In the genomic region with DNA sequence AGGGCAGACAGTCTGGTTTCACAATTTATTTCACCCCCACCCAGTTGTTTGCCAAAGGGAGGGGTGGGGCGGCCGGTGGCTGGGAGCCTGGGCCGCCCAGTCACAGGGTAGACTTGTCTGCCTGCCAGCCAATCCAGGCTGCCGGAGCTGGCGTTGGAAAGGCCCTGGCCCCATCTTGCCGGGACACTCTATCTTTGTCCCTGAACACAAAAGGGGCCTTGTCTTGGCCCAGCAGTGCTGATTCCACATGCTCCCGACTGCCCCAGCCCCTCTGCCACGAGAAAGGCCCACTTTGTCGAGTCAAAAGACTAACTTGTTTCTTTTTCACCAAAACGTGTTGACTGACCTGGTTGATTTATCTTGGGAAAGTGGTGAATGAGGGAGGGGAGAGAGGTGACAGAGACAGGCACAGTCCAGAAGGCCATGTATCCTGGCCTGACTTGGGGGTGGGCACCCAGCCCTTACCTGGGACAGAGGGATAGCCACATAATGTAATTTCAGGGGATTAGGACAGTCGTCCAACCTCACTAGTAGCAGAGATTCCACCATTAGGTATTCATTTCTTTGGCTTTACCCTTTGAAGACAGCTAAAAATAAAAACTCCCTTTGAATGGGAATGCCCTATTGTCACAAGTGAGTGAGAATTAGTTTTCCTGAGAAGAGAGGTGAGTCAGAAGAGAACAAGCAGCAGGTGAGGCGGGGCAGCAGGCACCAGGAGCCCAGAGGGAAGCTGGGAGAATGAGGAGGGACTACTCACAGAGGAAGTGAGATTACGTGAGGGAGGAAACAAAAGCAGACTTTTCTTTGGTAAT, we compare ENCODE assay signal across 10 cellular contexts.
DNase-seq lines count a peak whose midpoint lies in the region; ATAC-seq, FAIRE-seq and TF ChIP-seq lines count a peak whose summit lies in the region.
"Had no signal": no experiment of that assay in that cellular context is flagged by ENCODE, and none has a peak within 500 bp of the region (broad histone marks: within the 10 kb centered on the region; RNA-seq: fewer than 3 reads in every experiment).

No MANE protein-coding gene starts in this region.

- POLR2A ChIA-PET in PC-3 (lab: Charles Lee; ENCODE audit: unreplicated experiment): interaction anchor here (0.6 to 0.7 kb wide), 2 partner anchors 90 to 303 kb away, joined by 4 read pairs; no protein-coding TSS in a partner anchor
- POLR2A ChIA-PET in endothelial cell of umbilical vein (lab: Charles Lee): no interaction called here

- H3K9me1 ChIP-seq in endothelial cell of umbilical vein (replicated peaks; ENCODE audit: control insufficient read depth, extremely low read depth, insufficient read depth, low read length): no peaks in the 10 kb centered on the region

- FAIRE-seq in endothelial cell of umbilical vein (lab: Jason Lieb, UNC): peak; percentile 66

- 46 to 55% methylated on average over 7 to 13 of the region's 13 CpGs for WGBS in upper lobe of left lung, 2 donors

- CTCF ChIA-PET in PC-3 (lab: Charles Lee): interaction anchor here (0.7 kb wide), 1 partner anchor 27 kb away, joined by 3 read pairs; no protein-coding TSS in a partner anchor
- CTCF ChIA-PET in endothelial cell of umbilical vein (lab: Charles Lee): interaction anchor here (0.9 kb wide), 1 partner anchor 26 kb away, joined by 5 read pairs; no protein-coding TSS in a partner anchor

- H4K20me1 ChIP-seq in PC-3 (ENCODE audit: low read length): no peaks in the 10 kb centered on the region
- H4K20me1 ChIP-seq in endothelial cell of umbilical vein (replicated peaks; ENCODE audit: control insufficient read depth, extremely low read depth, insufficient read depth, low read length): no peaks in the 10 kb centered on the region

- peak overlapping the region; percentile 37; the same call in 1 of the 2 replicates for H3K4me2 ChIP-seq in PC-3 (ENCODE audit: low read length)
- no peak overlapping the region for H3K4me2 ChIP-seq in endothelial cell of umbilical vein (ENCODE audit: insufficient read depth, low read length)

- H3K4me1 ChIP-seq in PC-3 (ENCODE audit: insufficient read depth, low read length) (peaks cover 31% of the 10 kb centered on the region), endothelial cell of umbilical vein (ENCODE audit: control insufficient read depth, extremely low read depth, insufficient read depth, low read length) (peaks cover 28% of the 10 kb centered on the region), upper lobe of left lung (peaks cover 8 to 33% (median 24%) of the 10 kb centered on the region in 4 donors)

- BruUV-seq in PC-3 (replicated peaks; lab: Mats Ljungman, UMichigan): no TSS peak
- BruUV-seq in endothelial cell of umbilical vein (replicated peaks; lab: Mats Ljungman, UMichigan): no TSS peak

- H3K27me3 ChIP-seq in PC-3 (ENCODE audit: low read length): no peaks in the 10 kb centered on the region
- peaks cover 0 to 2% of the 10 kb centered on the region in 2 experiments for H3K27me3 ChIP-seq in endothelial cell of umbilical vein (ENCODE audit: control insufficient read depth in 2 of 2, insufficient read depth in 2 of 2, low read length in 2 of 2)
- H3K27me3 ChIP-seq in upper lobe of left lung: no peaks in the 10 kb centered on the region
- H3K27me3 ChIP-seq: cardiac muscle cell had no signal

- H3K4me3 ChIP-seq in PC-3 (ENCODE audit: low read length) (no peak overlapping the region), endothelial cell of umbilical vein (replicated peaks in 1 of 3; ENCODE audit: insufficient read depth in 1 of 3, low read depth in 1 of 3, low read length in 3 of 3) (no peak overlapping the region), upper lobe of left lung (no peak overlapping the region)
- H3K4me3 ChIP-seq: cardiac muscle cell had no signal

- DNase-seq in PC-3: peak; percentile 89
- no peak for DNase-seq in endothelial cell of umbilical vein (ENCODE audit: low read depth, low spot score)
- peak; percentile 96 for DNase-seq in midbrain (lab: John Stamatoyannopoulos, UW)
- peak; percentile 38 to 68 for DNase-seq in upper lobe of left lung
- no peak for DNase-seq in 8988T
- DNase-seq in NCI-H1694 treated with DMSO at 0.1 percent for 48 hours (lab: John Stamatoyannopoulos, UW): no peak
- DNase-seq in KBM-7: no peak
- no peak for DNase-seq in NCI-H82 treated with DMSO at 0.1 percent for 48 hours (lab: John Stamatoyannopoulos, UW; ENCODE audit: unreplicated experiment)
- DNase-seq: NCI-H187 had no signal

- no peaks in the 10 kb centered on the region for H3F3A ChIP-seq in PC-3 (ENCODE audit: low read length, unreplicated experiment)

- intact Hi-C loops in PC-3 (cut with micrococcal nuclease): no loop called here
- intact Hi-C loops in endothelial cell of umbilical vein (cut with micrococcal nuclease): no loop called here

- H3K79me2 ChIP-seq in PC-3 (ENCODE audit: low read length) (no peaks in the 10 kb centered on the region), endothelial cell of umbilical vein (ENCODE audit: control insufficient read depth, insufficient read depth, low read length) (no peaks in the 10 kb centered on the region)

- dilution Hi-C loops in endothelial cell of umbilical vein (cut with MboI; ENCODE audit: extremely low pct_ligation_motif_present, low sequenced_read_pairs): no loop called here

- TF ChIP-seq POLR2A in endothelial cell of umbilical vein (IDR thresholded peaks at IDR 0.05; ENCODE audit: low read depth, low read length) (no peak), upper lobe of left lung (IDR thresholded peaks at IDR 0.05) (no peak)

- H3K9me3 ChIP-seq in PC-3 (ENCODE audit: low read length) (0 out of 2 replicates have a peak, but pooled peaks cover 1% of the 10 kb centered on the region), endothelial cell of umbilical vein (replicated peaks; ENCODE audit: control insufficient read depth, insufficient read depth, low read length) (no peaks in the 10 kb centered on the region), upper lobe of left lung (peaks cover 0 to 9% (median 0%) of the 10 kb centered on the region in 4 donors)

- TF ChIP-seq CTCF in PC-3 (conservative IDR thresholded peaks at IDR 0.05; ENCODE audit: low read depth, low read length): no peak
- no peak for TF ChIP-seq CTCF in endothelial cell of umbilical vein (IDR thresholded peaks at IDR 0.05; ENCODE audit: extremely low read depth in 1 of 2, insufficient read depth in 1 of 2, low read depth in 1 of 2, low read length in 2 of 2)
- no peak for TF ChIP-seq CTCF in upper lobe of left lung (IDR thresholded peaks at IDR 0.05)

- H3K9ac ChIP-seq in PC-3 (ENCODE audit: low read length): peak overlapping the region; percentile 30
- H3K9ac ChIP-seq in endothelial cell of umbilical vein (replicated peaks; ENCODE audit: extremely low read depth, insufficient read depth, low read length): no peak overlapping the region

- H3K27ac ChIP-seq in PC-3 (ENCODE audit: low read length) (peak overlapping the region; percentile 78), endothelial cell of umbilical vein (ENCODE audit: insufficient read depth, low read depth, low read length) (no peak overlapping the region), upper lobe of left lung (peak overlapping the region in 2 of 4 donors; percentile 32)
- H3K27ac ChIP-seq: cardiac muscle cell had no signal

- no peaks in the 10 kb centered on the region for H3K36me3 ChIP-seq in PC-3 (ENCODE audit: low read depth, low read length)
- no peaks in the 10 kb centered on the region for H3K36me3 ChIP-seq in endothelial cell of umbilical vein (ENCODE audit: control insufficient read depth in 2 of 2, extremely low read depth in 1 of 2, insufficient read depth in 2 of 2, low read length in 2 of 2)
- H3K36me3 ChIP-seq in upper lobe of left lung: no peaks in the 10 kb centered on the region
- H3K36me3 ChIP-seq: cardiac muscle cell had no signal

- TF ChIP-seq EP300 in upper lobe of left lung (IDR thresholded peaks at IDR 0.05): no peak

- H2AFZ ChIP-seq in PC-3 (ENCODE audit: low read length) (peak overlapping the region; percentile 45), endothelial cell of umbilical vein (ENCODE audit: low read depth, low read length) (peak overlapping the region; percentile 28)

- ATAC-seq in PC-3 (peak; percentile 85), upper lobe of left lung (ENCODE audit: low FRiP score in 2 of 2) (peak in 1 of 2 donors; percentile 34)

- H3K9me2 ChIP-seq in PC-3 (replicated peaks; ENCODE audit: low read length): no peaks in the 10 kb centered on the region

- in situ Hi-C loops in KBM-7 (cut with MboI; ENCODE audit: low pct_unique_long_range_greater_than_20kb, low sequenced_read_pairs): no loop called here

TF ChIP-seq in endothelial cell of umbilical vein, 7 proteins besides CTCF, POLR2A, EP300 and RAD21:
- TF ChIP-seq JUN (IDR thresholded peaks at IDR 0.05; ENCODE audit: borderline replicate concordance, insufficient read depth, insufficient read length, low read depth) (no peak), MYC (IDR thresholded peaks at IDR 0.05; ENCODE audit: low read depth, low read length) (no peak), EZH2 (IDR thresholded peaks at IDR 0.05; ENCODE audit: borderline replicate concordance, low read depth, low read length, severe bottlenecking) (no peak), FOS (IDR thresholded peaks at IDR 0.05; ENCODE audit: borderline replicate concordance, insufficient read depth, low read length) (no peak), POLR2AphosphoS5 (IDR thresholded peaks at IDR 0.05; ENCODE audit: insufficient read depth, low read depth, low read length) (no peak), GATA2 (IDR thresholded peaks at IDR 0.05; ENCODE audit: insufficient read depth, insufficient read length, low read depth, low read length) (no peak)
- TF ChIP-seq, protein P1, sequence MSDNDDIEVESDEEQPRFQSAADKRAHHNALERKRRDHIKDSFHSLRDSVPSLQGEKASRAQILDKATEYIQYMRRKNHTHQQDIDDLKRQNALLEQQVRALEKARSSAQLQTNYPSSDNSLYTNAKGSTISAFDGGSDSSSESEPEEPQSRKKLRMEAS (IDR thresholded peaks at IDR 0.05; ENCODE audit: insufficient read depth, insufficient read length): no peak

Comparison
In these comparisons a context has a peak if more than half of its experiments do, and no peak if none do; other contexts are left out.
1. DNase-seq: peak in PC-3 (single experiment), midbrain (single experiment) and upper lobe of left lung (2 of 2); none in endothelial cell of umbilical vein (single experiment), 8988T (single experiment), NCI-H1694 treated with DMSO at 0.1 percent for 48 hours (single experiment), KBM-7 (single experiment) and NCI-H82 treated with DMSO at 0.1 percent for 48 hours (single experiment).